Comparison of ENCODE assay signal across 23 cellular contexts in the genomic region with DNA sequence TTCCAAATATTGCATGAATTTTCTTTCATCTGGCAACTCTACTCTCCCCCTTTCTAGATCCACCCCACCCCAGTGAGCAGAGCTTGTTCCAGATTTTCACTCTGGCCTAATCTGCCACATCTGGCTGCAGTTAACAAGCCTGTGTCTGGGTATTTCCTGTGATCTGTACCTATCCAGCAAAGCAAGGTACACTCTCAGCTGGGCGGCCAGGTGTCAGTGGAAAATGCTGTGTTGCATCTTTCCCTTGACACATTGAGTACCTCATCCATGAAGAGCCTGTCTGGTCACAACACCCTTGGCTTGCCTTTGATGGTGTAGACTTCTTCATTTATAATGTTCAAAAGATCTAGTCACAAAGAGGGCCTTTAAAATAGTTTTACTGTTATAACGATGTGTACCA. TPM values are rescaled to one million over a fixed set of nuclear protein-coding genes. Genes with fewer than 3 reads are reported as not detected.
"Had no signal": no experiment of that assay in that cellular context is flagged by ENCODE, and none has a peak within 500 bp of the region (broad histone marks: within the 10 kb centered on the region; RNA-seq: fewer than 3 reads in every experiment).

No MANE protein-coding gene starts in this region.

- FAIRE-seq: colon, frontal cortex, pancreas, small intestine had no signal

- H3K36me3 ChIP-seq: lower lobe of right lung, neutrophil, pancreas, right lobe of liver, suprapubic skin, transverse colon had no signal

- H3K4me3 ChIP-seq: dorsolateral prefrontal cortex, lower lobe of right lung, mucosa of descending colon, pancreas, right lobe of liver, suprapubic skin, transverse colon had no signal

- H3K4me1 ChIP-seq: pancreas, right lobe of liver, transverse colon had no signal

- H3K9me3 ChIP-seq: lower lobe of right lung, mucosa of descending colon, neutrophil, pancreas, right lobe of liver, suprapubic skin, transverse colon had no signal

- DNase-seq: dorsolateral prefrontal cortex; effector CD4-positive, alpha-beta T cell; hypothalamus; immature natural killer cell; islet precursor cell; kidney glomerular epithelial cell; left colon; left ventricle myocardium superior; lower lobe of right lung; mucosa of descending colon; naive B cell; pancreas; right lobe of liver; stimulated activated CD4-positive, alpha-beta T cell treated with anti-CD3 and anti-CD28 coated beads, Interleukin-15, amount 100 ng/mL, for 24 hours; stimulated activated CD4-positive, alpha-beta T cell treated with anti-CD3 and anti-CD28 coated beads, Interleukin-2, amount 100 ng/mL, for 48 hours; stimulated activated naive B cell treated with anti-CD40 and anti-IgM and Interleukin-4, amounts not matched to agents 10 μg/mL and 1 μg/mL and 100 μg/mL, for 72 hours; transverse colon had no signal

- H3K27me3 ChIP-seq: pancreas had no signal

- H3K27ac ChIP-seq: dorsolateral prefrontal cortex, lower lobe of right lung, neutrophil, pancreas, right lobe of liver, suprapubic skin, transverse colon had no signal

RNA-seq across cellular contexts. Expression of a gene that starts 6.1 kb away (rescaled TPM):
- total RNA-seq: natural killer cell treated with Interleukin-12 subunit alpha and Interleukin-12 subunit beta and Interleukin-15 and Interleukin-18, amount 100 ng/mL, for 72 hours; right lobe of liver; transverse colon had no signal
